Comparison of ENCODE assay signal across 9 cellular contexts in genomic region chr11:58900479-58901420, GRCh38. TPM values are rescaled to one million over a fixed set of nuclear protein-coding genes. Genes with fewer than 3 reads are reported as not detected.
DNase-seq lines count a peak whose midpoint lies in the region; ATAC-seq, FAIRE-seq and TF ChIP-seq lines count a peak whose summit lies in the region.
"Had no signal": no experiment of that assay in that cellular context is flagged by ENCODE, and none has a peak within 500 bp of the region (broad histone marks: within the 10 kb centered on the region; RNA-seq: fewer than 3 reads in every experiment).

No MANE protein-coding gene starts in this region.

- TF ChIP-seq EP300 in esophagus muscularis mucosa (IDR thresholded peaks at IDR 0.05), result no peak

- H3K79me2 ChIP-seq in astrocyte (ENCODE audit: insufficient read depth, low read length), result peaks cover 8% of the 10 kb centered on the region

- H3K9ac ChIP-seq in astrocyte (ENCODE audit: low read length), result no peak overlapping the region

- no peaks in the 10 kb centered on the region for H3K4me1 ChIP-seq in astrocyte (ENCODE audit: insufficient read depth, low read length)
- H3K4me1 ChIP-seq in iPS DF 6.9 (ENCODE audit: control insufficient read depth, insufficient read depth, low read length), result peaks cover 3% of the 10 kb centered on the region; the same call in 1 of the 2 replicates
- H3K4me1 ChIP-seq in esophagus muscularis mucosa, result peaks cover 0 to 10% (median 9%) of the 10 kb centered on the region in 4 donors

- ATAC-seq in GM21619 (IDR thresholded peaks at IDR 0.05; ENCODE audit: unreplicated experiment) (peak; percentile 53), HG02759 (IDR thresholded peaks at IDR 0.05; ENCODE audit: unreplicated experiment) (no peak)

- H3K36me3 ChIP-seq in astrocyte (ENCODE audit: insufficient read depth, low read length) (no peaks in the 10 kb centered on the region), iPS DF 6.9 (ENCODE audit: control insufficient read depth, insufficient read depth, low read length) (no peaks in the 10 kb centered on the region), esophagus muscularis mucosa (no peaks in the 10 kb centered on the region)

- no peaks in the 10 kb centered on the region for H3K9me3 ChIP-seq in astrocyte (ENCODE audit: insufficient read depth, low read depth, low read length)
- no peaks in the 10 kb centered on the region for H3K9me3 ChIP-seq in iPS DF 6.9 (ENCODE audit: control insufficient read depth, insufficient read depth, low read length)
- H3K9me3 ChIP-seq in esophagus muscularis mucosa, result no peaks in the 10 kb centered on the region

- H3K27me3 ChIP-seq in astrocyte (ENCODE audit: insufficient read depth, low read length) (no peaks in the 10 kb centered on the region), iPS DF 6.9 (ENCODE audit: control insufficient read depth, insufficient read depth, low read length) (no peaks in the 10 kb centered on the region; the same call in 1 of the 2 replicates), esophagus muscularis mucosa (peaks cover 0 to 65% (median 2%) of the 10 kb centered on the region in 4 donors)

- H3K4me1 Mint-ChIP-seq in astrocyte (ENCODE audit: low read depth, unreplicated experiment), result no peaks in the 10 kb centered on the region

- no peak for FAIRE-seq in astrocyte (lab: Jason Lieb, UNC)

- no peaks in the 10 kb centered on the region for H3K9me3 Mint-ChIP-seq in astrocyte (ENCODE audit: unreplicated experiment)

- no peak overlapping the region for H3K27ac Mint-ChIP-seq in astrocyte (ENCODE audit: unreplicated experiment)

- peak; percentile 98 for DNase-seq in ELF-1 (ENCODE audit: low read depth, low spot score)
- DNase-seq in NCI-H1694 treated with DMSO at 0.1 percent for 48 hours (lab: John Stamatoyannopoulos, UW), result peak; percentile 5
- peak; percentile 75 for DNase-seq in astrocyte (ENCODE audit: low read depth)
- DNase-seq in iPS DF 6.9 (ENCODE audit: low read depth, low spot score), result peak; percentile 91
- DNase-seq in smooth muscle cell of the brain vasculature (ENCODE audit: low read depth, low spot score), result peak; percentile 41
- no peak for DNase-seq in esophagus muscularis mucosa (ENCODE audit: extremely low spot score)

- H2AFZ ChIP-seq in astrocyte (ENCODE audit: low read depth, low read length), result peak overlapping the region; percentile 77

- H3K27me3 Mint-ChIP-seq in astrocyte (ENCODE audit: low read depth, unreplicated experiment), result peaks cover 37% of the 10 kb centered on the region

- H3K36me3 Mint-ChIP-seq in astrocyte (ENCODE audit: low read depth, unreplicated experiment), result no peaks in the 10 kb centered on the region

- TF ChIP-seq CTCF in astrocyte (IDR thresholded peaks at IDR 0.05; ENCODE audit: insufficient read depth, low read depth, low read length) (peak; percentile 65), esophagus muscularis mucosa (IDR thresholded peaks at IDR 0.05) (peak in 1 of 3 experiments; percentile 16)

- H3K27ac ChIP-seq in astrocyte (ENCODE audit: low read depth, low read length) (no peak overlapping the region), iPS DF 6.9 (ENCODE audit: low read length) (no peak overlapping the region), esophagus muscularis mucosa (replicated peaks in 1 of 4) (no peak overlapping the region)

- H3K4me3 ChIP-seq in astrocyte (ENCODE audit: insufficient read depth, low read depth, low read length) (peak overlapping the region; percentile 30), iPS DF 6.9 (ENCODE audit: low read length) (peak overlapping the region; percentile 9; the same call in 1 of the 2 replicates), esophagus muscularis mucosa (no peak overlapping the region)

- H4K20me1 ChIP-seq in astrocyte (ENCODE audit: insufficient read depth, low read length), result no peaks in the 10 kb centered on the region

- H3K4me2 ChIP-seq in astrocyte (ENCODE audit: low read length), result peak overlapping the region; percentile 73

- intact Hi-C loops in esophagus muscularis mucosa (cut with DNase I), result no loop called here

- peak overlapping the region; percentile 31 for H3K4me3 Mint-ChIP-seq in astrocyte (ENCODE audit: unreplicated experiment)

- WGBS in iPS DF 6.9 (ENCODE audit: insufficient coverage, insufficient read length), result no CpG with 5 or more reads among the region's 36 CpGs
- 43% methylated on average over 36 of the region's 36 CpGs for WGBS in esophagus muscularis mucosa

- TF ChIP-seq POLR2A in esophagus muscularis mucosa (IDR thresholded peaks at IDR 0.05; ENCODE audit: low read depth), result no peak

RNA-seq across cellular contexts. Expression of gene GLYATL1, which starts 38.5 kb away (rescaled TPM):
- total RNA-seq in astrocyte, result 0.41 TPM in 1 of 2 replicates, not detected in the other
- not detected for total RNA-seq in esophagus muscularis mucosa
- total RNA-seq: subcutaneous adipose tissue had no signal

RNA-seq across cellular contexts. Expression of gene GLYATL2, which starts 56.2 kb away (rescaled TPM):
- total RNA-seq in astrocyte (not detected in 2 replicates), esophagus muscularis mucosa (under 1 TPM in 1 of 4 donors, not detected in 3; 0.33 TPM)
- total RNA-seq: subcutaneous adipose tissue had no signal

Comparison
In these comparisons a context has a peak if more than half of its experiments do, and no peak if none do; other contexts are left out.
1. H3K4me3 ChIP-seq: peak in astrocyte (single experiment) and iPS DF 6.9 (single experiment); none in esophagus muscularis mucosa (0 of 4).